ENCODE assay signal across 8 cellular contexts in genomic region chr19:17419491-17420266, GRCh38.
DNase-seq lines count a peak whose midpoint lies in the region; ATAC-seq and TF ChIP-seq lines count a peak whose summit lies in the region.

Gene MVB12A (plus strand): TSS chr19:17420047. CDS start chr19:17420136, 89 bp downstream.

- peaks cover 5% of the 10 kb centered on the region for H3K36me3 Mint-ChIP-seq in activated naive CD4-positive, alpha-beta T cell treated with anti-CD3 and anti-CD28 coated beads, Interleukin-2, amount 50 U/mL, for 24 hours

- ATAC-seq in HG02571 (IDR thresholded peaks at IDR 0.05; ENCODE audit: unreplicated experiment) (peak; percentile 86), SK-N-SH treated with all-trans-retinoic acid at 6 μM for 48 hours (peak; percentile 94)

- no peaks in the 10 kb centered on the region for H3K27me3 Mint-ChIP-seq in activated naive CD4-positive, alpha-beta T cell treated with anti-CD3 and anti-CD28 coated beads, Interleukin-2, amount 50 U/mL, for 24 hours

- H3K4me1 Mint-ChIP-seq in activated naive CD4-positive, alpha-beta T cell treated with anti-CD3 and anti-CD28 coated beads, Interleukin-2, amount 50 U/mL, for 24 hours, result peaks cover 23% of the 10 kb centered on the region

- no peaks in the 10 kb centered on the region for H3K9me3 Mint-ChIP-seq in activated naive CD4-positive, alpha-beta T cell treated with anti-CD3 and anti-CD28 coated beads, Interleukin-2, amount 50 U/mL, for 24 hours

- H3K27ac Mint-ChIP-seq in activated naive CD4-positive, alpha-beta T cell treated with anti-CD3 and anti-CD28 coated beads, Interleukin-2, amount 50 U/mL, for 24 hours, result peak within 1 kb of the TSS; percentile 92

- peak within 1 kb of the TSS; percentile 96 for H3K4me3 Mint-ChIP-seq in activated naive CD4-positive, alpha-beta T cell treated with anti-CD3 and anti-CD28 coated beads, Interleukin-2, amount 50 U/mL, for 24 hours

- peak; percentile 96 for DNase-seq in GF-D8 (lab: John Stamatoyannopoulos, UW)
- peak; percentile 98 for DNase-seq in NCI-H1092 (lab: John Stamatoyannopoulos, UW)
- DNase-seq in germinal center (ENCODE audit: low spot score), result peak; percentile 99
- peak; percentile 96 for DNase-seq in non-pigmented ciliary epithelial cell (ENCODE audit: low read depth)
- DNase-seq in superior temporal gyrus (ENCODE audit: extremely low spot score), result peak; percentile 99

TF ChIP-seq in SK-N-SH treated with all-trans-retinoic acid at 6 μM for 48 hours, 23 proteins besides CTCF, POLR2A, EP300 and RAD21:
- TF ChIP-seq TOX (CRISPR knock-in tag; IDR thresholded peaks at IDR 0.05; ENCODE audit: borderline replicate concordance) (no peak), SNAI2 (CRISPR knock-in tag; IDR thresholded peaks at IDR 0.05) (0 out of 2 replicates have a peak, but pooled peaks have one; percentile 64), OSR1 (CRISPR knock-in tag; IDR thresholded peaks at IDR 0.05) (no peak), ZNF8 (CRISPR knock-in tag; IDR thresholded peaks at IDR 0.05) (peak; percentile 29; the same call in 1 of the 2 replicates), TSHZ2 (CRISPR knock-in tag; IDR thresholded peaks at IDR 0.05) (no peak)

Comparison
In these comparisons a context has a peak if more than half of its experiments do, and no peak if none do; other contexts are left out.
1. Peak in every context shown above with its lines: DNase-seq and ATAC-seq.